1 cellular context compared by ENCODE assay signal in the genomic region with DNA sequence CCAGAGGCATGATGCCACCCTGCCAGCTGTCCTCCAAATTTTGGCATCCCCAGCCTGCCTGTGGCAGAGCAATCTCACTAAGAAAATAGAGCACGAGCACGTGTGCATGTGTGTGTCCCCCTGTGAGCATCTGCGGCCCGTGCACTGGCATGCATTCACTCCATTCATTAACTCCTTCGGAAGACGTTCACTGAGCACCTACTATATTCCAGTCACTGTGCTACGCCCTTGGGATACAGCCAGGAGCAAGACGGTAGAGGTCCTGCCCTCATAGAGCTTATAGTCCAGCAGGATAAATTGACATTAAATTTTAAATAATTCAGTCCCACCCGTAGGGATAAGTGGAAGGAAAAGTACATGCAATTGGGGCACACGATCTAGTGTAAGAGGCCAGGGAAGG.
TF ChIP-seq lines count a peak whose summit lies in the region.

No MANE protein-coding gene starts in this region.

TF ChIP-seq in IMR-90, 13 proteins besides CTCF, POLR2A, EP300 and RAD21:
- no peak for TF ChIP-seq CHD1 (IDR thresholded peaks at IDR 0.05; ENCODE audit: low read depth, low read length)
- TF ChIP-seq RFX5 (IDR thresholded peaks at IDR 0.05; ENCODE audit: low read depth, low read length): no peak
- TF ChIP-seq MXI1 (IDR thresholded peaks at IDR 0.05; ENCODE audit: borderline replicate concordance, low read depth, low read length): no peak
- TF ChIP-seq MAZ (IDR thresholded peaks at IDR 0.05; ENCODE audit: borderline replicate concordance, low read depth, low read length): no peak
- no peak for TF ChIP-seq FOS (IDR thresholded peaks at IDR 0.05; ENCODE audit: low read depth, low read length)
- TF ChIP-seq, protein P1, sequence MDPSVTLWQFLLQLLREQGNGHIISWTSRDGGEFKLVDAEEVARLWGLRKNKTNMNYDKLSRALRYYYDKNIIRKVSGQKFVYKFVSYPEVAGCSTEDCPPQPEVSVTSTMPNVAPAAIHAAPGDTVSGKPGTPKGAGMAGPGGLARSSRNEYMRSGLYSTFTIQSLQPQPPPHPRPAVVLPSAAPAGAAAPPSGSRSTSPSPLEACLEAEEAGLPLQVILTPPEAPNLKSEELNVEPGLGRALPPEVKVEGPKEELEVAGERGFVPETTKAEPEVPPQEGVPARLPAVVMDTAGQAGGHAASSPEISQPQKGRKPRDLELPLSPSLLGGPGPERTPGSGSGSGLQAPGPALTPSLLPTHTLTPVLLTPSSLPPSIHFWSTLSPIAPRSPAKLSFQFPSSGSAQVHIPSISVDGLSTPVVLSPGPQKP (IDR thresholded peaks at IDR 0.05; ENCODE audit: borderline replicate concordance, low read depth, low read length): no peak
- no peak for TF ChIP-seq NFE2L2 (IDR thresholded peaks at IDR 0.05; ENCODE audit: low read depth, low read length)
- no peak for TF ChIP-seq BHLHE40 (IDR thresholded peaks at IDR 0.05; ENCODE audit: low read depth, low read length)
- no peak for TF ChIP-seq SMC3 (IDR thresholded peaks at IDR 0.05; ENCODE audit: low read depth, low read length)
- TF ChIP-seq CEBPB (IDR thresholded peaks at IDR 0.05; ENCODE audit: low read depth, low read length): no peak
- TF ChIP-seq RCOR1 (IDR thresholded peaks at IDR 0.05; ENCODE audit: insufficient replicate concordance, low read length): no peak
- TF ChIP-seq MAFK (IDR thresholded peaks at IDR 0.05; ENCODE audit: low read depth, low read length): no peak
- no peak for TF ChIP-seq USF2 (IDR thresholded peaks at IDR 0.05; ENCODE audit: low read depth, low read length)
